1 cellular context compared by ENCODE assay signal in the genomic region with DNA sequence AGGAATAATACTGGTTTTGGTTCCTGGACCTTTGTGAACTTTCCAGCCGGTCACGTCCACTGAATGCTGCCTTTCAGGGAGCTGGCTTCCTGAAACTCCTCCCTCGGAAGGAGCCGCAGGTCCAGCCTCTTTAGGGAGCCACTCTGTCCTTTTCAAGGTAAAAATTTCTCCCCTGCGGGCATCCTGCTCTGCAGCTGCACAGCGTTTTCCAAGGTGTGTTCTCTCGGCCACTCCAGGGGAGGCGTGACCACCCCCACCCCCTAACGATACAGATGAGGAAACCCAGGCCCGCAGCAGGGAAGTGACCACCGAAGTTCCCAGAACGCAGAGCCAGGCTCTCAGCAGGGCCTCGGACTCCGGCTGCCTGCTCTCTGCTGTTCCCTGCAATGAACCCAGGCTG.
TF ChIP-seq lines count a peak whose summit lies in the region.

No MANE protein-coding gene starts in this region.

TF ChIP-seq in HCT116, 20 proteins besides CTCF, POLR2A, EP300 and RAD21 (continued from another document):
- TF ChIP-seq, protein P1, sequence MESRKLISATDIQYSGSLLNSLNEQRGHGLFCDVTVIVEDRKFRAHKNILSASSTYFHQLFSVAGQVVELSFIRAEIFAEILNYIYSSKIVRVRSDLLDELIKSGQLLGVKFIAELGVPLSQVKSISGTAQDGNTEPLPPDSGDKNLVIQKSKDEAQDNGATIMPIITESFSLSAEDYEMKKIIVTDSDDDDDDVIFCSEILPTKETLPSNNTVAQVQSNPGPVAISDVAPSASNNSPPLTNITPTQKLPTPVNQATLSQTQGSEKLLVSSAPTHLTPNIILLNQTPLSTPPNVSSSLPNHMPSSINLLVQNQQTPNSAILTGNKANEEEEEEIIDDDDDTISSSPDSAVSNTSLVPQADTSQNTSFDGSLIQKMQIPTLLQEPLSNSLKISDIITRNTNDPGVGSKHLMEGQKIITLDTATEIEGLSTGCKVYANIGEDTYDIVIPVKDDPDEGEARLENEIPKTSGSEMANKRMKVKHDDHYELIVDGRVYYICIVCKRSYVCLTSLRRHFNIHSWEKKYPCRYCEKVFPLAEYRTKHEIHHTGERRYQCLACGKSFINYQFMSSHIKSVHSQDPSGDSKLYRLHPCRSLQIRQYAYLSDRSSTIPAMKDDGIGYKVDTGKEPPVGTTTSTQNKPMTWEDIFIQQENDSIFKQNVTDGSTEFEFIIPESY (IDR thresholded peaks at IDR 0.05; ENCODE audit: extremely low read depth, insufficient replicate concordance, low read length), result no peak
- TF ChIP-seq POLR2AphosphoS5 (IDR thresholded peaks at IDR 0.05; ENCODE audit: low read depth, low read length), result no peak
- TF ChIP-seq SIN3A (IDR thresholded peaks at IDR 0.05; ENCODE audit: low read depth), result no peak
